In the genomic region with DNA sequence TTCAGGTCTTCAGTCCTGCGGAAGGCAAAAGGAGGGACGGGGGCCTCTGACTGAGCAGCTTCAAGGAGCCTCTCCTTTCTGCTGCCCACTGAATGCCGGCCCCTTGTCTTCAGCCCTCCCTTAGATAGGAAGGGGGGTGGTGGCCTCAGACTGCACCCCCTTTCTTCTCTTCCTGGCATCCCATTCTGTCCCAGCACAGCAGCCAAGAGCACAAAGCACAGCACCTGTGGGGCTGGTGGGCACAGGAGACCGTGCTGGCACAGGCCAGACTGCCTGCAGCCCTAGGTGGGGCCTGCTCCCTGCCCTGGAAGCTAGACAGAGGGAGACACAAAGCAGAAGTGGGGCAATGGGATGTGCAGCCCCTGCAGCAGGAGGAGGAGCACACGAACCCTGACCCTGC, we compare ENCODE assay signal across 25 cellular contexts. TPM values are rescaled to one million over a fixed set of nuclear protein-coding genes. Genes with fewer than 3 reads are reported as not detected.
DNase-seq lines count a peak whose midpoint lies in the region; ATAC-seq and TF ChIP-seq lines count a peak whose summit lies in the region.
"Had no signal": no experiment of that assay in that cellular context is flagged by ENCODE, and none has a peak within 500 bp of the region (broad histone marks: within the 10 kb centered on the region; RNA-seq: fewer than 3 reads in every experiment).

No MANE protein-coding gene starts in this region.

- H3K27ac Mint-ChIP-seq in GM23338 (no peak overlapping the region), mesothelial cell of epicardium (peak overlapping the region; percentile 75)
- H3K27ac Mint-ChIP-seq in activated CD8-positive, alpha-beta T cell treated with anti-CD3 and anti-CD28 coated beads, Interleukin-2, amount 10 ng/mL, durations not matched to agents 7 days and 5 days = peak overlapping the region; percentile 34

- no peak overlapping the region for H4K5ac ChIP-seq in mesendoderm (ENCODE audit: low read length)

- DNase-seq in GM23338 (ENCODE audit: low spot score) (no peak), mesothelial cell of epicardium (ENCODE audit: low spot score in 2 of 2, unreplicated experiment in 2 of 2) (no peak), NCI-H1105 (lab: John Stamatoyannopoulos, UW) (no peak), Ammon's horn (ENCODE audit: low spot score) (no peak), mesendoderm (no peak)
- no peak for DNase-seq in activated CD8-positive, alpha-beta T cell treated with anti-CD3 and anti-CD28 coated beads, Interleukin-2, amount 10 ng/mL, durations not matched to agents 7 days and 5 days
- DNase-seq: activated CD8-positive, alpha-beta memory T cell treated with anti-CD3 and anti-CD28 coated beads for 24 hours; activated T-cell treated with anti-CD3 and anti-CD28 coated beads, Interleukin-2, amount 50 U/mL, for 48 hours; aorta; central memory CD4-positive, alpha-beta T cell; dermis blood vessel endothelial cell; DMS 273 treated with DMSO at 0.1 percent for 48 hours; lower lobe of right lung; NCI-H1092 treated with DMSO at 0.1 percent for 48 hours; NCI-H1930; NCI-H526 treated with DMSO at 0.1 percent for 48 hours; sigmoid colon; stimulated activated naive CD8-positive, alpha-beta T cell treated with anti-CD3 and anti-CD28 coated beads, Interleukin-15, amount 100 ng/mL, for 72 hours; T-cell; transverse colon had no signal

- H3F3A ChIP-seq in GM23338 (replicated peaks; ENCODE audit: low read depth) = peaks cover 13% of the 10 kb centered on the region

- CTCF ChIA-PET in activated CD8-positive, alpha-beta T cell treated with anti-CD3 and anti-CD28 coated beads, Interleukin-2, amount 10 ng/mL, durations not matched to agents 7 days and 5 days (lab: Charles Lee) = no interaction called here

- no CpG with 5 or more reads among the region's 5 CpGs for WGBS in mesendoderm (ENCODE audit: extremely low coverage, insufficient coverage, low lambda C conversion rate)

- H3K36me3 ChIP-seq in GM23338 (ENCODE audit: insufficient read depth) (peaks cover 23% of the 10 kb centered on the region), mesendoderm (ENCODE audit: control insufficient read depth, insufficient read depth, low read length) (peaks cover 24% of the 10 kb centered on the region)

- no peak overlapping the region for H2AFZ ChIP-seq in GM23338

- H3K4me3 Mint-ChIP-seq in GM23338 (no peak overlapping the region), mesothelial cell of epicardium (no peak overlapping the region)
- no peak overlapping the region for H3K4me3 Mint-ChIP-seq in activated CD8-positive, alpha-beta T cell treated with anti-CD3 and anti-CD28 coated beads, Interleukin-2, amount 10 ng/mL, durations not matched to agents 7 days and 5 days
- H3K4me3 Mint-ChIP-seq: activated naive CD4-positive, alpha-beta T cell treated with anti-CD3 and anti-CD28 coated beads, Interleukin-2, amount 50 U/mL, for 24 hours; stimulated activated naive CD8-positive, alpha-beta T cell treated with anti-CD3 and anti-CD28 coated beads, Interleukin-15, amount 100 ng/mL, for 72 hours; T-cell had no signal

- H3K9me2 ChIP-seq in GM23338 (ENCODE audit: insufficient read depth) = no peaks in the 10 kb centered on the region

- H3K23ac ChIP-seq in mesendoderm (ENCODE audit: low read length) = no peak overlapping the region

- no peak overlapping the region for H3K9ac ChIP-seq in mesendoderm (ENCODE audit: low read length)

- no peaks in the 10 kb centered on the region for H3K27me3 ChIP-seq in GM23338 (ENCODE audit: insufficient read depth)
- H3K27me3 ChIP-seq in mesendoderm (ENCODE audit: insufficient read depth, low read length, poor library complexity) = no peaks in the 10 kb centered on the region

- H3K27ac ChIP-seq in GM23338 (ENCODE audit: low read depth) = peak overlapping the region; percentile 63
- no peak overlapping the region for H3K27ac ChIP-seq in mesendoderm (ENCODE audit: low read depth, low read length)
- H3K27ac ChIP-seq: lower lobe of right lung, sigmoid colon, SJSA1, transverse colon had no signal

- H3K4ac ChIP-seq in mesendoderm (ENCODE audit: low read depth, low read length) = no peak overlapping the region

- TF ChIP-seq CTCF in GM23338 (conservative IDR thresholded peaks at IDR 0.05; ENCODE audit: low read depth in 2 of 2) = no peak
- TF ChIP-seq CTCF in mesothelial cell of epicardium (IDR thresholded peaks at IDR 0.05; ENCODE audit: unreplicated experiment) = no peak

- H3K36me3 Mint-ChIP-seq in GM23338 (ENCODE audit: low read depth) (peaks cover 49% of the 10 kb centered on the region), mesothelial cell of epicardium (peaks cover 20% of the 10 kb centered on the region)
- H3K36me3 Mint-ChIP-seq in activated CD8-positive, alpha-beta T cell treated with anti-CD3 and anti-CD28 coated beads, Interleukin-2, amount 10 ng/mL, durations not matched to agents 7 days and 5 days (ENCODE audit: low read depth) = peaks cover 37% of the 10 kb centered on the region

- no peak overlapping the region for H3K4me2 ChIP-seq in GM23338
- H3K4me2 ChIP-seq in mesendoderm (ENCODE audit: low read length) = no peak overlapping the region

- no peak overlapping the region for H4K8ac ChIP-seq in mesendoderm (ENCODE audit: low read depth, low read length)

- H3K4me1 Mint-ChIP-seq in GM23338 (peaks cover 31% of the 10 kb centered on the region), mesothelial cell of epicardium (peaks cover 4% of the 10 kb centered on the region)
- peaks cover 42% of the 10 kb centered on the region for H3K4me1 Mint-ChIP-seq in activated CD8-positive, alpha-beta T cell treated with anti-CD3 and anti-CD28 coated beads, Interleukin-2, amount 10 ng/mL, durations not matched to agents 7 days and 5 days (ENCODE audit: low read depth)

- no peak overlapping the region for H2BK120ac ChIP-seq in mesendoderm (ENCODE audit: low read depth, low read length)

- H2AK5ac ChIP-seq in mesendoderm (ENCODE audit: low read length) = no peak overlapping the region

- no peak overlapping the region for H3K4me3 ChIP-seq in GM23338
- no peak overlapping the region for H3K4me3 ChIP-seq in mesendoderm (ENCODE audit: low read length)
- H3K4me3 ChIP-seq: lower lobe of right lung, sigmoid colon, SJSA1, transverse colon had no signal

- H3K4me1 ChIP-seq in GM23338 (ENCODE audit: insufficient read depth) (peaks cover 31% of the 10 kb centered on the region), mesendoderm (ENCODE audit: control insufficient read depth, low read depth, low read length) (no peaks in the 10 kb centered on the region)

- H3K79me1 ChIP-seq in mesendoderm (ENCODE audit: low read length) = no peaks in the 10 kb centered on the region

- H2BK5ac ChIP-seq in mesendoderm (ENCODE audit: low read length) = no peak overlapping the region

- no peak overlapping the region for H3K56ac ChIP-seq in mesendoderm (ENCODE audit: low read length)

- H3K9me3 Mint-ChIP-seq in GM23338 (no peaks in the 10 kb centered on the region), mesothelial cell of epicardium (no peaks in the 10 kb centered on the region)
- H3K9me3 Mint-ChIP-seq in activated CD8-positive, alpha-beta T cell treated with anti-CD3 and anti-CD28 coated beads, Interleukin-2, amount 10 ng/mL, durations not matched to agents 7 days and 5 days (ENCODE audit: insufficient read depth) = no peaks in the 10 kb centered on the region
- H3K9me3 Mint-ChIP-seq: activated naive CD4-positive, alpha-beta T cell treated with anti-CD3 and anti-CD28 coated beads, Interleukin-2, amount 50 U/mL, for 24 hours; stimulated activated naive CD8-positive, alpha-beta T cell treated with anti-CD3 and anti-CD28 coated beads, Interleukin-15, amount 100 ng/mL, for 72 hours; T-cell had no signal

- no peak overlapping the region for H3K18ac ChIP-seq in mesendoderm (ENCODE audit: low read length)

- no peak overlapping the region for H2BK15ac ChIP-seq in mesendoderm (replicated peaks; ENCODE audit: low read depth)

- no peaks in the 10 kb centered on the region for H4K20me1 ChIP-seq in GM23338 (replicated peaks; ENCODE audit: insufficient read depth)

- no peak for ATAC-seq in GM23338
- no peak for ATAC-seq in activated CD8-positive, alpha-beta T cell treated with anti-CD3 and anti-CD28 coated beads, Interleukin-2, amount 10 ng/mL, durations not matched to agents 7 days and 5 days
- ATAC-seq: lower lobe of right lung; stimulated activated naive CD8-positive, alpha-beta T cell treated with anti-CD3 and anti-CD28 coated beads, Interleukin-15, amount 100 ng/mL, for 72 hours; T-cell had no signal

- H3K27me3 Mint-ChIP-seq in GM23338 (ENCODE audit: insufficient read depth, low read depth, poor library complexity) = peaks cover 27% of the 10 kb centered on the region
- H3K27me3 Mint-ChIP-seq in activated CD8-positive, alpha-beta T cell treated with anti-CD3 and anti-CD28 coated beads, Interleukin-2, amount 10 ng/mL, durations not matched to agents 7 days and 5 days (ENCODE audit: low read depth) = no peaks in the 10 kb centered on the region
- no peaks in the 10 kb centered on the region for H3K27me3 Mint-ChIP-seq in mesothelial cell of epicardium (ENCODE audit: low read depth)
- H3K27me3 Mint-ChIP-seq: activated naive CD4-positive, alpha-beta T cell treated with anti-CD3 and anti-CD28 coated beads, Interleukin-2, amount 50 U/mL, for 24 hours; progenitor cell of endocrine pancreas; stimulated activated naive CD8-positive, alpha-beta T cell treated with anti-CD3 and anti-CD28 coated beads, Interleukin-15, amount 100 ng/mL, for 72 hours; T-cell had no signal

- no peaks in the 10 kb centered on the region for H3K79me2 ChIP-seq in GM23338 (replicated peaks; ENCODE audit: insufficient read depth)
- H3K79me2 ChIP-seq in mesendoderm (ENCODE audit: control insufficient read depth, insufficient read depth, low read length) = no peaks in the 10 kb centered on the region

- POLR2A ChIA-PET in activated CD8-positive, alpha-beta T cell treated with anti-CD3 and anti-CD28 coated beads, Interleukin-2, amount 10 ng/mL, durations not matched to agents 7 days and 5 days (lab: Charles Lee) = no interaction called here

RNA-seq across cellular contexts. Expression of a gene that starts 1.7 kb away (rescaled TPM):
- 3.3 and 4.2 TPM in 2 replicates for total RNA-seq in GM23338 (2014; rRNA removed; shearing (Covaris generic))
- polyA plus RNA-seq in GM23338 (2016; fragmentation: Nextera tagmentation; extraction: Ambion mirVana) = 2.4 and 2.6 TPM in 2 replicates
- total RNA-seq in activated CD8-positive, alpha-beta T cell treated with anti-CD3 and anti-CD28 coated beads, Interleukin-2, amount 10 ng/mL, durations not matched to agents 7 days and 5 days = 1 to 10 TPM; 8.6 to 9.9 TPM
- total RNA-seq in mesothelial cell of epicardium = 30.1 to 32.0 TPM (median 30.7 TPM) in 3 replicates
- polyA plus RNA-seq in mesendoderm (2013, experiment 1 of 2) = 2.7 TPM
- polyA plus RNA-seq in mesendoderm (2013, experiment 2 of 2) = 3.0 TPM

RNA-seq across cellular contexts. Expression of a gene that starts 7.6 kb away (rescaled TPM):
- total RNA-seq in GM23338 (2014; rRNA removed; shearing (Covaris generic)) = 0.42 and 2.7 TPM in 2 replicates
- 0.36 and 1.2 TPM in 2 replicates for polyA plus RNA-seq in GM23338 (2016; fragmentation: Nextera tagmentation; extraction: Ambion mirVana)
- 1 to 10 TPM; 2.8 TPM for total RNA-seq in activated CD8-positive, alpha-beta T cell treated with anti-CD3 and anti-CD28 coated beads, Interleukin-2, amount 10 ng/mL, durations not matched to agents 7 days and 5 days
- 5.8 to 7.3 TPM (median 6.8 TPM) in 3 replicates for total RNA-seq in mesothelial cell of epicardium
- polyA plus RNA-seq in mesendoderm (2013, experiment 1 of 2) = 0.13 TPM
- 0.15 TPM for polyA plus RNA-seq in mesendoderm (2013, experiment 2 of 2)
- total RNA-seq: dermis blood vessel endothelial cell, glomerular endothelial cell, kidney epithelial cell, SJSA1 had no signal

RNA-seq across cellular contexts. Expression of a gene that starts 33.0 kb away (rescaled TPM):
- total RNA-seq in GM23338 (2014; rRNA removed; shearing (Covaris generic)) = 109 and 118 TPM in 2 replicates
- 21.3 and 25.9 TPM in 2 replicates for polyA plus RNA-seq in GM23338 (2016; fragmentation: Nextera tagmentation; extraction: Ambion mirVana)
- total RNA-seq in activated CD8-positive, alpha-beta T cell treated with anti-CD3 and anti-CD28 coated beads, Interleukin-2, amount 10 ng/mL, durations not matched to agents 7 days and 5 days = 10 to 100 TPM; 75.2 to 78.2 TPM
- total RNA-seq in mesothelial cell of epicardium = 99.8 to 105 TPM (median 103 TPM) in 3 replicates
- 52.2 TPM for polyA plus RNA-seq in mesendoderm (2013, experiment 1 of 2)
- 51.8 TPM for polyA plus RNA-seq in mesendoderm (2013, experiment 2 of 2)

RNA-seq across cellular contexts. Expression of a gene that starts 34.5 kb away (rescaled TPM):
- 0.66 and 0.97 TPM in 2 replicates for total RNA-seq in GM23338 (2014; rRNA removed; shearing (Covaris generic))
- 1.3 and 1.5 TPM in 2 replicates for polyA plus RNA-seq in GM23338 (2016; fragmentation: Nextera tagmentation; extraction: Ambion mirVana)
- 10 to 100 TPM in 1 of 2 experiments, 1 to 10 TPM in 1; 9.1 to 11.0 TPM for total RNA-seq in activated CD8-positive, alpha-beta T cell treated with anti-CD3 and anti-CD28 coated beads, Interleukin-2, amount 10 ng/mL, durations not matched to agents 7 days and 5 days
- 5.7 to 6.9 TPM (median 6.1 TPM) in 3 replicates for total RNA-seq in mesothelial cell of epicardium
- polyA plus RNA-seq in mesendoderm (2013, experiment 1 of 2) = 0.48 TPM
- polyA plus RNA-seq in mesendoderm (2013, experiment 2 of 2) = 0.56 TPM

RNA-seq across cellular contexts. Expression of a gene that starts 36.8 kb away (rescaled TPM):
- total RNA-seq in GM23338 (2014; rRNA removed; shearing (Covaris generic)) = 86.1 and 112 TPM in 2 replicates
- polyA plus RNA-seq in GM23338 (2016; fragmentation: Nextera tagmentation; extraction: Ambion mirVana) = 118 and 120 TPM in 2 replicates
- total RNA-seq in activated CD8-positive, alpha-beta T cell treated with anti-CD3 and anti-CD28 coated beads, Interleukin-2, amount 10 ng/mL, durations not matched to agents 7 days and 5 days = 10 to 100 TPM; 72.3 to 77.3 TPM
- total RNA-seq in mesothelial cell of epicardium = 73.4 to 74.8 TPM (median 74.6 TPM) in 3 replicates
- 115 TPM for polyA plus RNA-seq in mesendoderm (2013, experiment 1 of 2)
- 112 TPM for polyA plus RNA-seq in mesendoderm (2013, experiment 2 of 2)
